9 cellular contexts compared by ENCODE assay signal in genomic region chr4:3074846-3075651, GRCh38. TPM values are rescaled to one million over a fixed set of nuclear protein-coding genes. Genes with fewer than 3 reads are reported as not detected.
DNase-seq lines count a peak whose midpoint lies in the region; ATAC-seq and TF ChIP-seq lines count a peak whose summit lies in the region.
"Had no signal": no experiment of that assay in that cellular context is flagged by ENCODE, and none has a peak within 500 bp of the region (broad histone marks: within the 10 kb centered on the region; RNA-seq: fewer than 3 reads in every experiment).

No MANE protein-coding gene starts in this region.

- H3K9me3 Mint-ChIP-seq in activated T-helper 1 cell treated with anti-CD3 and anti-CD28 coated beads, Interleukin-12 subunit alpha, Interleukin-12 subunit beta, Interleukin-2, Interleukin-4 antibody, amounts not matched to agents 30 ng/mL and 10 ng/mL and 1 ng/mL, durations not matched to agents 14 hours and 24 hours and 36 hours, result no peaks in the 10 kb centered on the region
- no peaks in the 10 kb centered on the region for H3K9me3 Mint-ChIP-seq in nephron progenitor cell

- H4K20me1 ChIP-seq in fibroblast of lung (ENCODE audit: control insufficient read depth, extremely low read depth, insufficient read depth, low read length), result no peaks in the 10 kb centered on the region

- H3K27ac Mint-ChIP-seq in activated T-helper 1 cell treated with anti-CD3 and anti-CD28 coated beads, Interleukin-12 subunit alpha, Interleukin-12 subunit beta, Interleukin-2, Interleukin-4 antibody, amounts not matched to agents 30 ng/mL and 10 ng/mL and 1 ng/mL, durations not matched to agents 14 hours and 24 hours and 36 hours, result peak overlapping the region; percentile 90
- H3K27ac Mint-ChIP-seq in nephron progenitor cell, result peak overlapping the region; percentile 100

- peak overlapping the region; percentile 88 to 96 (median 92) for H3K4me3 ChIP-seq in fibroblast of lung (replicated peaks in 1 of 4; ENCODE audit: control extremely low read depth in 1 of 4, insufficient read depth in 1 of 4, low read depth in 3 of 4, low read length in 4 of 4)
- peak overlapping the region; percentile 97 for H3K4me3 ChIP-seq in thoracic aorta

- peak overlapping the region; percentile 57 for H2AFZ ChIP-seq in fibroblast of lung (ENCODE audit: low read length)

- no peak for TF ChIP-seq CTCF in GM13976 (IDR thresholded peaks at IDR 0.05; ENCODE audit: borderline replicate concordance, control extremely low read depth, extremely low read depth, insufficient read depth, missing control alignments)
- TF ChIP-seq CTCF in fibroblast of lung (conservative IDR thresholded peaks at IDR 0.05 in 1 of 2, IDR thresholded peaks at IDR 0.05 in 1 of 2; ENCODE audit: low read depth in 1 of 2, low read length in 2 of 2), result no peak
- no peak for TF ChIP-seq CTCF in nephron progenitor cell (IDR thresholded peaks at IDR 0.05)
- no peak for TF ChIP-seq CTCF in thoracic aorta (IDR thresholded peaks at IDR 0.05)

- no peaks in the 10 kb centered on the region for H3K9me3 ChIP-seq in fibroblast of lung (ENCODE audit: control insufficient read depth, insufficient read depth, low read depth, low read length)
- no peaks in the 10 kb centered on the region for H3K9me3 ChIP-seq in thoracic aorta

- peaks cover 6% of the 10 kb centered on the region for H3K36me3 Mint-ChIP-seq in activated T-helper 1 cell treated with anti-CD3 and anti-CD28 coated beads, Interleukin-12 subunit alpha, Interleukin-12 subunit beta, Interleukin-2, Interleukin-4 antibody, amounts not matched to agents 30 ng/mL and 10 ng/mL and 1 ng/mL, durations not matched to agents 14 hours and 24 hours and 36 hours (ENCODE audit: low read depth)
- peaks cover 17% of the 10 kb centered on the region for H3K36me3 Mint-ChIP-seq in nephron progenitor cell (ENCODE audit: low read depth)

- intact Hi-C loops in activated T-helper 1 cell treated with anti-CD3 and anti-CD28 coated beads, Interleukin-12 subunit alpha, Interleukin-12 subunit beta, Interleukin-2, Interleukin-4 antibody, amounts not matched to agents 30 ng/mL and 10 ng/mL and 1 ng/mL, durations not matched to agents 14 hours and 24 hours and 36 hours (cut with micrococcal nuclease), result loop anchor here (1.0 to 10.0 kb wide), 14 partner anchors 10 to 1494 kb away; partner anchors contain the start of genes CFAP99, FAM53A, GRK4 and HAUS3

- H3K36me3 ChIP-seq in fibroblast of lung (ENCODE audit: control insufficient read depth, insufficient read depth, low read length) (no peaks in the 10 kb centered on the region), thoracic aorta (no peaks in the 10 kb centered on the region)

- peak overlapping the region; percentile 91 for H3K27ac ChIP-seq in fibroblast of lung (ENCODE audit: insufficient read depth, low read length)
- H3K27ac ChIP-seq in thoracic aorta, result peak overlapping the region; percentile 81 to 83

- no peaks in the 10 kb centered on the region for H3K27me3 Mint-ChIP-seq in activated T-helper 1 cell treated with anti-CD3 and anti-CD28 coated beads, Interleukin-12 subunit alpha, Interleukin-12 subunit beta, Interleukin-2, Interleukin-4 antibody, amounts not matched to agents 30 ng/mL and 10 ng/mL and 1 ng/mL, durations not matched to agents 14 hours and 24 hours and 36 hours (ENCODE audit: insufficient read depth)
- peaks cover 7% of the 10 kb centered on the region for H3K27me3 Mint-ChIP-seq in nephron progenitor cell (ENCODE audit: low read depth, poor library complexity)

- ATAC-seq in thoracic aorta (ENCODE audit: insufficient number of reproducible peaks, low FRiP score, low read depth) (no peak), GM18861 (IDR thresholded peaks at IDR 0.05; ENCODE audit: unreplicated experiment) (no peak)

- H3K4me1 Mint-ChIP-seq in activated T-helper 1 cell treated with anti-CD3 and anti-CD28 coated beads, Interleukin-12 subunit alpha, Interleukin-12 subunit beta, Interleukin-2, Interleukin-4 antibody, amounts not matched to agents 30 ng/mL and 10 ng/mL and 1 ng/mL, durations not matched to agents 14 hours and 24 hours and 36 hours (ENCODE audit: low read depth), result peaks cover 34% of the 10 kb centered on the region
- peaks cover 47% of the 10 kb centered on the region for H3K4me1 Mint-ChIP-seq in nephron progenitor cell

- H3K27me3 ChIP-seq in fibroblast of lung (ENCODE audit: control insufficient read depth, insufficient read depth, low read length) (no peaks in the 10 kb centered on the region), thoracic aorta (replicated peaks; ENCODE audit: insufficient read depth) (no peaks in the 10 kb centered on the region)

- H3K4me1 ChIP-seq in fibroblast of lung (ENCODE audit: control insufficient read depth, extremely low read depth, insufficient read depth, low read length), result peaks cover 13% of the 10 kb centered on the region
- H3K4me1 ChIP-seq in thoracic aorta (ENCODE audit: control insufficient read depth in 1 of 2, low read depth in 2 of 2), result peaks cover 9 to 16% of the 10 kb centered on the region in 2 donors

- in situ Hi-C loops in GM13976 (cut with MboI; ENCODE audit: low sequenced_read_pairs, unreplicated experiment), result no loop called here

- DNase-seq in GM13976 (ENCODE audit: low spot score), result peak; percentile 70
- peak; percentile 49 for DNase-seq in HT-29 (ENCODE audit: low spot score)
- DNase-seq in OCI-M1 (lab: John Stamatoyannopoulos, UW), result peak; percentile 76
- DNase-seq in activated T-helper 1 cell treated with anti-CD3 and anti-CD28 coated beads, Interleukin-12 subunit alpha, Interleukin-12 subunit beta, Interleukin-2, Interleukin-4 antibody, amounts not matched to agents 30 ng/mL and 10 ng/mL and 1 ng/mL, durations not matched to agents 14 hours and 24 hours and 36 hours (ENCODE audit: low spot score), result peak; percentile 27
- DNase-seq in fibroblast of lung (ENCODE audit: low read depth in 2 of 2), result peak; percentile 45 to 74
- peak; percentile 82 for DNase-seq in nephron progenitor cell
- DNase-seq in thoracic aorta (ENCODE audit: low spot score), result no peak

- peak overlapping the region; percentile 94 for H3K4me2 ChIP-seq in fibroblast of lung (ENCODE audit: extremely low read depth, insufficient read depth, low read length)

- H3K79me2 ChIP-seq in fibroblast of lung (ENCODE audit: control insufficient read depth, insufficient read depth, low read length), result peaks cover 39% of the 10 kb centered on the region

- peak overlapping the region; percentile 90 for H3K9ac ChIP-seq in fibroblast of lung (ENCODE audit: insufficient read depth, low read length)

- H3K4me3 Mint-ChIP-seq in activated T-helper 1 cell treated with anti-CD3 and anti-CD28 coated beads, Interleukin-12 subunit alpha, Interleukin-12 subunit beta, Interleukin-2, Interleukin-4 antibody, amounts not matched to agents 30 ng/mL and 10 ng/mL and 1 ng/mL, durations not matched to agents 14 hours and 24 hours and 36 hours, result peak overlapping the region; percentile 88
- peak overlapping the region; percentile 96 for H3K4me3 Mint-ChIP-seq in nephron progenitor cell

RNA-seq across cellular contexts. Expression of gene HTT, which starts 0.6 kb away (rescaled TPM):
- total RNA-seq in HT-29 (2014; rRNA removed; shearing (Covaris generic)), result 16.8 and 33.4 TPM in 2 replicates
- total RNA-seq in activated T-helper 1 cell treated with anti-CD3 and anti-CD28 coated beads, Interleukin-12 subunit alpha, Interleukin-12 subunit beta, Interleukin-2, Interleukin-4 antibody, amounts not matched to agents 30 ng/mL and 10 ng/mL and 1 ng/mL, durations not matched to agents 14 hours and 24 hours and 36 hours, result 65.9 and 66.9 TPM in 2 replicates
- total RNA-seq in fibroblast of lung (41.8 and 52.9 TPM in 2 replicates), thoracic aorta (10 to 100 TPM; 56.3 to 89.5 TPM)
- polyA plus RNA-seq in fibroblast of lung, result 13.2 and 19.2 TPM in 2 replicates
- polyA plus RNA-seq in fibroblast of lung (2012), result 15.5 and 18.1 TPM in 2 replicates
- polyA minus RNA-seq in fibroblast of lung (ENCODE audit: low replicate concordance), result 172 and 236 TPM in 2 replicates

RNA-seq across cellular contexts. Expression of gene HTT-AS, which starts 0.7 kb away (rescaled TPM):
- not detected in 2 replicates for total RNA-seq in HT-29 (2014; rRNA removed; shearing (Covaris generic))
- not detected in 2 replicates for total RNA-seq in activated T-helper 1 cell treated with anti-CD3 and anti-CD28 coated beads, Interleukin-12 subunit alpha, Interleukin-12 subunit beta, Interleukin-2, Interleukin-4 antibody, amounts not matched to agents 30 ng/mL and 10 ng/mL and 1 ng/mL, durations not matched to agents 14 hours and 24 hours and 36 hours
- not detected in 2 replicates for total RNA-seq in fibroblast of lung
- not detected in 2 replicates for polyA plus RNA-seq in fibroblast of lung
- polyA plus RNA-seq in fibroblast of lung (2012), result not detected in 2 replicates
- polyA minus RNA-seq in fibroblast of lung (ENCODE audit: low replicate concordance), result not detected in 2 replicates
- not detected for total RNA-seq in thoracic aorta
- total RNA-seq: subcutaneous adipose tissue had no signal
